ENCODE assay signal across 27 cellular contexts in the genomic region with DNA sequence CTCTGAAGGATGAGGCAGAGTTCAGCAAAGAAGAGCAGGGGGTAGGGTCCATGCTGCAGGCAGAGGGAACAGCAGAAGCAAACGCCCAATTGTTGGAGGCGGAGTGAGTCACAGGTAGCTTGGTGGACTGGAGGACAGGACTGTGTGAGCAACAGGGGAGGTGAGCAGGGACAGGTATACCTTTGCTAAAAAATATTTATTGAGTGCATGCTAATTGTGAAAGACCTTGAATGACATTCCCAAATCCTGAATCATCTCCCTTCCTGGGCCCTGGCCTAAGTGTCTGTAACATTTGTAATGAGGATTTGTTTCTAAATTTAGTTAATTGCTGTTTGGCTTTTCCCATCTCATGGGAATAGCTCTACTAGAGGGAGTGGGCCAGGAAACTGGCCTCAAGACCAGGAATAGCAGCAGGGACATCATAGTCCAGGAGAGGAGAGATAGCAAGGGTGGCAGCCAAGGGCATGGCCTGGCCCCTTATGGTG.
DNase-seq lines count a peak whose midpoint lies in the region; ATAC-seq, FAIRE-seq and TF ChIP-seq lines count a peak whose summit lies in the region.
"Had no signal": no experiment of that assay in that cellular context is flagged by ENCODE, and none has a peak within 500 bp of the region (broad histone marks: within the 10 kb centered on the region; RNA-seq: fewer than 3 reads in every experiment).

No MANE protein-coding gene starts in this region.

- no peak overlapping the region for H4K8ac ChIP-seq in H1 (ENCODE audit: extremely low read depth, insufficient read depth, low read length)

- no peak overlapping the region for H3K9ac ChIP-seq in HUES48 (ENCODE audit: low read depth, low read length)
- no peak overlapping the region for H3K9ac ChIP-seq in H1 (replicated peaks in 1 of 4; ENCODE audit: extremely low read depth in 1 of 4, low read depth in 3 of 4, low read length in 3 of 4)

- H3K36me3 ChIP-seq in HUES48 (ENCODE audit: control insufficient read depth, insufficient read depth, low read length) (no peaks in the 10 kb centered on the region), H1 (ENCODE audit: control insufficient read depth in 2 of 4, insufficient read depth in 4 of 4, low read length in 3 of 4) (no peaks in the 10 kb centered on the region)
- H3K36me3 ChIP-seq: MG63, thoracic aorta had no signal

- 80% methylated on average over 2 of the region's 2 CpGs; no CpG with 5 or more reads in 1 of the 2 experiments for WGBS in H1 (ENCODE audit: extremely low coverage in 1 of 2, insufficient coverage in 1 of 2, insufficient read length in 1 of 2, insufficient replicate concordance in 2 of 2, low coverage in 1 of 2, low lambda C conversion rate in 2 of 2, missing lambda C conversion rate in 1 of 2), 2 experiments

- H3K56ac ChIP-seq in H1 (replicated peaks; ENCODE audit: insufficient read length, low read depth, low read length) = no peak overlapping the region

- no peak for TF ChIP-seq RAD21 in H1 (IDR thresholded peaks at IDR 0.05 in 1 of 2, conservative IDR thresholded peaks at IDR 0.05 in 1 of 2; ENCODE audit: low read depth in 2 of 2, low read length in 2 of 2)

- H2AFZ ChIP-seq in H1 (ENCODE audit: low read length) = no peak overlapping the region

- H2BK5ac ChIP-seq in H1 (ENCODE audit: low read depth, low read length) = 0 out of 2 replicates have a peak overlapping the region, but pooled peaks have one; percentile 22

- peaks cover 2% of the 10 kb centered on the region; the same call in 1 of the 2 replicates for H3K23me2 ChIP-seq in H1 (ENCODE audit: low read depth, low read length)

- H4K5ac ChIP-seq in H1 (ENCODE audit: insufficient read length, low read depth, low read length) = no peak overlapping the region

- no peak overlapping the region for H2BK20ac ChIP-seq in H1 (ENCODE audit: low read length)

- DNase-seq in AG10803 (ENCODE audit: low read depth) (peak; percentile 15), H1 (ENCODE audit: low read depth in 1 of 2, low spot score in 2 of 2) (no peak), kidney tubule cell (ENCODE audit: low spot score) (peak; percentile 77), NCI-H2081 (lab: John Stamatoyannopoulos, UW) (no peak), inferior parietal cortex (ENCODE audit: extremely low spot score) (no peak)
- DNase-seq: activated CD4-positive, alpha-beta T cell treated with anti-CD3 and anti-CD28 coated beads for 48 hours; DMS 273 treated with DMSO at 0.1 percent for 48 hours; H7; hippocampal formation; MG63; NCI-H1417 treated with DMSO at 0.1 percent for 48 hours; NCI-H524 treated with DMSO at 0.1 percent for 48 hours; SHP77; stimulated activated CD4-positive, alpha-beta T cell treated with anti-CD3 and anti-CD28 coated beads, Interleukin-2, amount 100 ng/mL, for 24 hours; stimulated activated naive CD4-positive, alpha-beta T cell; T-cell had no signal

- TF ChIP-seq EP300 in H1 (IDR thresholded peaks at IDR 0.05; ENCODE audit: borderline replicate concordance in 1 of 2, low read depth in 2 of 2, low read length in 2 of 2) = no peak

- H3K4me1 ChIP-seq in HUES48 (ENCODE audit: control insufficient read depth, insufficient read depth, low read length) (peaks cover 26% of the 10 kb centered on the region), H1 (replicated peaks in 1 of 4; ENCODE audit: control insufficient read depth in 3 of 4, insufficient read depth in 4 of 4, low read length in 3 of 4) (peaks cover 7 to 21% (median 12%) of the 10 kb centered on the region in 4 experiments; a peak in 6 of 7 replicates)

- H2BK15ac ChIP-seq in H1 (ENCODE audit: low read length) = peak overlapping the region; percentile 63; the same call in 1 of the 2 replicates

- H3K23ac ChIP-seq in H1 (ENCODE audit: insufficient read length) = no peak overlapping the region

- H3K27me3 ChIP-seq in HUES48 (ENCODE audit: control insufficient read depth, insufficient read depth, low read length) = no peaks in the 10 kb centered on the region
- H3K27me3 ChIP-seq in H1 (replicated peaks in 1 of 4; ENCODE audit: control insufficient read depth in 3 of 4, extremely low read depth in 1 of 4, insufficient read depth in 3 of 4, low read length in 3 of 4) = peaks cover 0 to 3% (median 0%) of the 10 kb centered on the region in 4 experiments; a peak in 3 of 7 replicates

- H3K4ac ChIP-seq in H1 (replicated peaks; ENCODE audit: insufficient read length, low read depth, low read length) = no peak overlapping the region

- peak overlapping the region; percentile 40; the same call in 1 of the 2 replicates for H2BK12ac ChIP-seq in H1 (ENCODE audit: low read depth, low read length)

- no peak for TF ChIP-seq POLR2A in H1 (IDR thresholded peaks at IDR 0.05; ENCODE audit: control extremely low read depth in 1 of 2, low read depth in 2 of 2, low read length in 2 of 2)

- POLR2A ChIA-PET in H1 (lab: Charles Lee; ENCODE audit: partially characterized antibody) = no interaction called here

- CTCF ChIA-PET in H1 (lab: Charles Lee; ENCODE audit: partially characterized antibody) = interaction anchor here (0.8 to 7.6 kb wide), 9 partner anchors 8 to 64 kb away, joined by 3 to 70 read pairs (median 12); no protein-coding TSS in a partner anchor

- TF ChIP-seq CTCF in AG10803 (conservative IDR thresholded peaks at IDR 0.05; ENCODE audit: low read length) = no peak
- no peak for TF ChIP-seq CTCF in H1 (IDR thresholded peaks at IDR 0.05; ENCODE audit: control extremely low read depth in 1 of 3, insufficient read depth in 1 of 3, low read depth in 1 of 3, low read length in 3 of 3)

- H4K20me1 ChIP-seq in H1 (replicated peaks in 1 of 2; ENCODE audit: control insufficient read depth in 1 of 2, insufficient read depth in 2 of 2, low read length in 2 of 2) = no peaks in the 10 kb centered on the region

- no peak overlapping the region for H3K14ac ChIP-seq in H1 (ENCODE audit: insufficient read length)

- H2AK5ac ChIP-seq in H1 (ENCODE audit: low read depth, low read length) = no peak overlapping the region

- H3K4me2 ChIP-seq in H1 (ENCODE audit: insufficient read depth in 1 of 2, low read depth in 2 of 2, low read length in 2 of 2) = no peak overlapping the region

- ATAC-seq in HG03432 (IDR thresholded peaks at IDR 0.05; ENCODE audit: unreplicated experiment) = no peak
- no peak for ATAC-seq in HG02840 (IDR thresholded peaks at IDR 0.05; ENCODE audit: low FRiP score, unreplicated experiment)
- ATAC-seq: GM12878; natural killer cell treated with Interleukin-12 subunit alpha and Interleukin-12 subunit beta and Interleukin-15 and Interleukin-18, amount 100 ng/mL, for 72 hours; T-cell had no signal

- no peaks in the 10 kb centered on the region for H3K9me3 ChIP-seq in HUES48 (ENCODE audit: control insufficient read depth, insufficient read depth, low read length)
- no peaks in the 10 kb centered on the region for H3K9me3 ChIP-seq in H1 (ENCODE audit: insufficient read depth in 2 of 2, low read depth in 1 of 2, low read length in 1 of 2)
- H3K9me3 ChIP-seq: MG63, thoracic aorta had no signal

- no peaks in the 10 kb centered on the region for H3K79me1 ChIP-seq in H1 (ENCODE audit: low read depth, low read length)

- H3K18ac ChIP-seq in H1 (ENCODE audit: extremely low read depth, low read length) = peak overlapping the region; percentile 34

- FAIRE-seq in H1 (lab: Jason Lieb, UNC) = no peak
- FAIRE-seq: endometrium, GM12878, GM19239 had no signal

- H4K91ac ChIP-seq in H1 (replicated peaks; ENCODE audit: insufficient read length, low read length) = no peak overlapping the region

- H3K79me2 ChIP-seq in H1 (ENCODE audit: control insufficient read depth in 1 of 2, insufficient read depth in 2 of 2, low read length in 2 of 2) = no peaks in the 10 kb centered on the region

- H3K4me3 ChIP-seq in AG10803 (ENCODE audit: low read length) (no peak overlapping the region), HUES48 (ENCODE audit: low read depth, low read length) (no peak overlapping the region), H1 (ENCODE audit: extremely low read depth in 1 of 4, insufficient read depth in 2 of 4, low read depth in 3 of 4, low read length in 4 of 4) (no peak overlapping the region)
- H3K4me3 ChIP-seq: coronary artery, GM12878, MG63, skin epidermis, thoracic aorta had no signal

- H3K27ac ChIP-seq in HUES48 (ENCODE audit: low read depth, low read length) (peak overlapping the region; percentile 27), H1 (ENCODE audit: low read depth, low read length) (no peak overlapping the region)
- H3K27ac ChIP-seq: C4-2B, coronary artery, thoracic aorta had no signal

- no peak overlapping the region for H2BK120ac ChIP-seq in H1 (replicated peaks; ENCODE audit: low read depth, low read length)

TF ChIP-seq in H1, 55 proteins besides CTCF, POLR2A, EP300 and RAD21:
- TF ChIP-seq RBBP5 (IDR thresholded peaks at IDR 0.05; ENCODE audit: borderline replicate concordance, low read depth, low read length) (no peak), RXRA (IDR thresholded peaks at IDR 0.05; ENCODE audit: insufficient read depth, low read depth, low read length) (no peak), CBX5 (IDR thresholded peaks at IDR 0.05; ENCODE audit: low read depth, low read length) (no peak), NRF1 (IDR thresholded peaks at IDR 0.05; ENCODE audit: low read depth, low read length) (no peak), BACH1 (IDR thresholded peaks at IDR 0.05; ENCODE audit: low read length) (no peak), JUND (IDR thresholded peaks at IDR 0.05; ENCODE audit: low read length) (no peak), POU5F1 (IDR thresholded peaks at IDR 0.05; ENCODE audit: low read depth, low read length) (no peak), CTBP2 (IDR thresholded peaks at IDR 0.05; ENCODE audit: borderline replicate concordance, insufficient read depth, insufficient read length, low read length) (no peak), CHD1 (IDR thresholded peaks at IDR 0.05; ENCODE audit: low read depth, low read length) (no peak), YY1 (IDR thresholded peaks at IDR 0.05; ENCODE audit: low read depth, low read length) (no peak), SAP30 (IDR thresholded peaks at IDR 0.05; ENCODE audit: insufficient read depth, insufficient replicate concordance, low read length) (no peak), SP4 (IDR thresholded peaks at IDR 0.05; ENCODE audit: low read length) (no peak), CEBPB (IDR thresholded peaks at IDR 0.05; ENCODE audit: low read depth, low read length) (no peak), GABPA (IDR thresholded peaks at IDR 0.05; ENCODE audit: borderline replicate concordance, insufficient read depth, low read length) (no peak), TAF7 (optimal IDR thresholded peaks at IDR 0.05; ENCODE audit: borderline replicate concordance, low read depth, low read length) (no peak)
- TF ChIP-seq, protein P1, sequence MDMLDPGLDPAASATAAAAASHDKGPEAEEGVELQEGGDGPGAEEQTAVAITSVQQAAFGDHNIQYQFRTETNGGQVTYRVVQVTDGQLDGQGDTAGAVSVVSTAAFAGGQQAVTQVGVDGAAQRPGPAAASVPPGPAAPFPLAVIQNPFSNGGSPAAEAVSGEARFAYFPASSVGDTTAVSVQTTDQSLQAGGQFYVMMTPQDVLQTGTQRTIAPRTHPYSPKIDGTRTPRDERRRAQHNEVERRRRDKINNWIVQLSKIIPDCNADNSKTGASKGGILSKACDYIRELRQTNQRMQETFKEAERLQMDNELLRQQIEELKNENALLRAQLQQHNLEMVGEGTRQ (IDR thresholded peaks at IDR 0.05; ENCODE audit: low read length) = no peak

Comparison
In these comparisons a context has a peak if more than half of its experiments do, and no peak if none do; other contexts are left out.
1. DNase-seq: peak in AG10803 (single experiment) and kidney tubule cell (single experiment); none in H1 (0 of 2), NCI-H2081 (0 of 2) and inferior parietal cortex (single experiment).